7 cellular contexts compared by ENCODE assay signal in genomic region chr1:112026501-112026900, GRCh38. TPM values are rescaled to one million over a fixed set of nuclear protein-coding genes. Genes with fewer than 3 reads are reported as not detected.
"Had no signal": no experiment of that assay in that cellular context is flagged by ENCODE, and none has a peak within 500 bp of the region (broad histone marks: within the 10 kb centered on the region; RNA-seq: fewer than 3 reads in every experiment).

No MANE protein-coding gene starts in this region.

- DNase-seq: IMR-90, KBM-7, KG1 had no signal

RNA-seq across cellular contexts. Expression of gene KCND3, which starts 37.0 kb away (rescaled TPM):
- total RNA-seq: HepG2, HT-29, HT1080, K562 had no signal
